In the genomic region with DNA sequence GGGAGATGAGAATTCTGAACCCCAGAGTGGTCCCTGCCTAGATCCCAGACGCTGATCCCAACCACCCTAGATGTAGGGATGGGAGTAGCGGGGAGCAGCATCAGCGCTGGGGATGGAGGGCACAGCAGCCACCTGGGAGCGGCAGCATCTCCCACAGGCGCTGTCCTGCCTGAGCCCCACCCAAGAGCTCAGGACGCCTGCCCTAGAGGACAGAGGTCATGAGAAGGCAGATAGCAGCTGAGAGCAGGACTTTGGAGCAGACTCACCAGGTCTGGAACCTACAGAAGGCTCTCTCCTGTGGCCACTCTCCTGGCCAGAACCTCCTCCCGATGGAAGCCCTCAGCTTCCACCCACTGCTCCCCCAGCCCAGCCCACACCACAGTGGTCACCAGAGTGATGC, we compare ENCODE assay signal across 1 cellular context.
TF ChIP-seq lines count a peak whose summit lies in the region.

No MANE protein-coding gene starts in this region.

TF ChIP-seq in SK-N-SH, 30 proteins besides CTCF, POLR2A, EP300 and RAD21 (continued from another document):
- TF ChIP-seq, protein P1, sequence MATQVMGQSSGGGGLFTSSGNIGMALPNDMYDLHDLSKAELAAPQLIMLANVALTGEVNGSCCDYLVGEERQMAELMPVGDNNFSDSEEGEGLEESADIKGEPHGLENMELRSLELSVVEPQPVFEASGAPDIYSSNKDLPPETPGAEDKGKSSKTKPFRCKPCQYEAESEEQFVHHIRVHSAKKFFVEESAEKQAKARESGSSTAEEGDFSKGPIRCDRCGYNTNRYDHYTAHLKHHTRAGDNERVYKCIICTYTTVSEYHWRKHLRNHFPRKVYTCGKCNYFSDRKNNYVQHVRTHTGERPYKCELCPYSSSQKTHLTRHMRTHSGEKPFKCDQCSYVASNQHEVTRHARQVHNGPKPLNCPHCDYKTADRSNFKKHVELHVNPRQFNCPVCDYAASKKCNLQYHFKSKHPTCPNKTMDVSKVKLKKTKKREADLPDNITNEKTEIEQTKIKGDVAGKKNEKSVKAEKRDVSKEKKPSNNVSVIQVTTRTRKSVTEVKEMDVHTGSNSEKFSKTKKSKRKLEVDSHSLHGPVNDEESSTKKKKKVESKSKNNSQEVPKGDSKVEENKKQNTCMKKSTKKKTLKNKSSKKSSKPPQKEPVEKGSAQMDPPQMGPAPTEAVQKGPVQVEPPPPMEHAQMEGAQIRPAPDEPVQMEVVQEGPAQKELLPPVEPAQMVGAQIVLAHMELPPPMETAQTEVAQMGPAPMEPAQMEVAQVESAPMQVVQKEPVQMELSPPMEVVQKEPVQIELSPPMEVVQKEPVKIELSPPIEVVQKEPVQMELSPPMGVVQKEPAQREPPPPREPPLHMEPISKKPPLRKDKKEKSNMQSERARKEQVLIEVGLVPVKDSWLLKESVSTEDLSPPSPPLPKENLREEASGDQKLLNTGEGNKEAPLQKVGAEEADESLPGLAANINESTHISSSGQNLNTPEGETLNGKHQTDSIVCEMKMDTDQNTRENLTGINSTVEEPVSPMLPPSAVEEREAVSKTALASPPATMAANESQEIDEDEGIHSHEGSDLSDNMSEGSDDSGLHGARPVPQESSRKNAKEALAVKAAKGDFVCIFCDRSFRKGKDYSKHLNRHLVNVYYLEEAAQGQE (IDR thresholded peaks at IDR 0.05; ENCODE audit: low read depth, low read length), result no peak
